In genomic region chr9:129496187-129497063, GRCh38 we compare ENCODE assay signal across 1 cellular context.
A peak's percentile ranks its signal among the peaks of the same experiment; 100 is the strongest.
TF ChIP-seq lines count a peak whose summit lies in the region.

No MANE protein-coding gene starts in this region.

TF ChIP-seq in A549, 52 proteins besides CTCF, POLR2A, EP300 and RAD21 (continued from another document):
- TF ChIP-seq MYC (IDR thresholded peaks at IDR 0.05; ENCODE audit: borderline replicate concordance, low read length) (peak; percentile 71; the same call in 1 of the 2 replicates), BCL3 (IDR thresholded peaks at IDR 0.05) (no peak), CEBPB (IDR thresholded peaks at IDR 0.05) (no peak), KDM5A (IDR thresholded peaks at IDR 0.05) (no peak), TFCP2L1 (CRISPR knock-in tag; IDR thresholded peaks at IDR 0.05) (peak; percentile 58; the same call in 1 of the 2 replicates), PHF8 (IDR thresholded peaks at IDR 0.05; ENCODE audit: borderline replicate concordance, low read depth) (no peak), MAZ (IDR thresholded peaks at IDR 0.05; ENCODE audit: borderline replicate concordance, low read depth, low read length) (peak; percentile 74; the same call in 1 of the 2 replicates), HEYL (CRISPR knock-in tag; IDR thresholded peaks at IDR 0.05) (peak; percentile 64; the same call in 1 of the 2 replicates), ELK1 (IDR thresholded peaks at IDR 0.05; ENCODE audit: low read depth, low read length) (no peak), RFX5 (IDR thresholded peaks at IDR 0.05) (no peak), POLR2AphosphoS2 (conservative IDR thresholded peaks at IDR 0.05; ENCODE audit: low read length) (no peak), FOXS1 (CRISPR knock-in tag; IDR thresholded peaks at IDR 0.05) (peak; percentile 46; the same call in 1 of the 2 replicates), NFE2L2 (conservative IDR thresholded peaks at IDR 0.05; ENCODE audit: low read length) (no peak; the same call in 1 of the 2 replicates), CBX8 (IDR thresholded peaks at IDR 0.05) (no peak), CBX2 (IDR thresholded peaks at IDR 0.05; ENCODE audit: borderline replicate concordance, low read depth) (no peak), HOXA7 (CRISPR knock-in tag; IDR thresholded peaks at IDR 0.05) (peak; percentile 80; the same call in 1 of the 2 replicates), REST (IDR thresholded peaks at IDR 0.05) (no peak), ZSCAN20 (CRISPR knock-in tag; IDR thresholded peaks at IDR 0.05) (0 out of 2 replicates have a peak, but pooled peaks have one; percentile 79), ZNF302 (CRISPR knock-in tag; IDR thresholded peaks at IDR 0.05) (peak; percentile 83), HES2 (IDR thresholded peaks at IDR 0.05) (no peak), NPAS2 (CRISPR knock-in tag; IDR thresholded peaks at IDR 0.05; ENCODE audit: borderline replicate concordance) (no peak; the same call in 1 of the 2 replicates), GATA3 (IDR thresholded peaks at IDR 0.05; ENCODE audit: borderline replicate concordance) (peak; percentile 59), RCOR1 (IDR thresholded peaks at IDR 0.05; ENCODE audit: low read depth, low read length) (no peak), CHD2 (IDR thresholded peaks at IDR 0.05; ENCODE audit: low read length, partially characterized antibody) (peak; percentile 47), RNF2 (IDR thresholded peaks at IDR 0.05; ENCODE audit: borderline replicate concordance, low read depth) (no peak), HOXB13 (CRISPR knock-in tag; IDR thresholded peaks at IDR 0.05; ENCODE audit: low read depth) (peak; percentile 92), EHF (CRISPR knock-in tag; IDR thresholded peaks at IDR 0.05) (peak; percentile 69; the same call in 1 of the 2 replicates), CHD4 (IDR thresholded peaks at IDR 0.05; ENCODE audit: borderline replicate concordance) (no peak), HDAC2 (IDR thresholded peaks at IDR 0.05) (no peak), USF2 (IDR thresholded peaks at IDR 0.05) (0 out of 2 replicates have a peak, but pooled peaks have one; percentile 28), ESRRA (IDR thresholded peaks at IDR 0.05; ENCODE audit: borderline replicate concordance, low read length) (0 out of 2 replicates have a peak, but pooled peaks have one; percentile 19), HOXB5 (CRISPR knock-in tag; IDR thresholded peaks at IDR 0.05) (peak; percentile 85), MAX (IDR thresholded peaks at IDR 0.05) (peak; percentile 86), MAFK (IDR thresholded peaks at IDR 0.05; ENCODE audit: partially characterized antibody) (no peak), JUNB (IDR thresholded peaks at IDR 0.05) (0 out of 2 replicates have a peak, but pooled peaks have one; percentile 10), SREBF2 (IDR thresholded peaks at IDR 0.05) (no peak), ZC3H11A (IDR thresholded peaks at IDR 0.05) (no peak), ATOH8 (CRISPR knock-in tag; IDR thresholded peaks at IDR 0.05; ENCODE audit: low read depth) (peak; percentile 60), JUN (IDR thresholded peaks at IDR 0.05) (peak in 1 of 2 experiments; percentile 91; a peak in 3 of 5 replicates), E2F6 (IDR thresholded peaks at IDR 0.05; ENCODE audit: borderline replicate concordance, low read depth) (peak; percentile 83)
